Comparison of ENCODE assay signal across 7 cellular contexts in the genomic region with DNA sequence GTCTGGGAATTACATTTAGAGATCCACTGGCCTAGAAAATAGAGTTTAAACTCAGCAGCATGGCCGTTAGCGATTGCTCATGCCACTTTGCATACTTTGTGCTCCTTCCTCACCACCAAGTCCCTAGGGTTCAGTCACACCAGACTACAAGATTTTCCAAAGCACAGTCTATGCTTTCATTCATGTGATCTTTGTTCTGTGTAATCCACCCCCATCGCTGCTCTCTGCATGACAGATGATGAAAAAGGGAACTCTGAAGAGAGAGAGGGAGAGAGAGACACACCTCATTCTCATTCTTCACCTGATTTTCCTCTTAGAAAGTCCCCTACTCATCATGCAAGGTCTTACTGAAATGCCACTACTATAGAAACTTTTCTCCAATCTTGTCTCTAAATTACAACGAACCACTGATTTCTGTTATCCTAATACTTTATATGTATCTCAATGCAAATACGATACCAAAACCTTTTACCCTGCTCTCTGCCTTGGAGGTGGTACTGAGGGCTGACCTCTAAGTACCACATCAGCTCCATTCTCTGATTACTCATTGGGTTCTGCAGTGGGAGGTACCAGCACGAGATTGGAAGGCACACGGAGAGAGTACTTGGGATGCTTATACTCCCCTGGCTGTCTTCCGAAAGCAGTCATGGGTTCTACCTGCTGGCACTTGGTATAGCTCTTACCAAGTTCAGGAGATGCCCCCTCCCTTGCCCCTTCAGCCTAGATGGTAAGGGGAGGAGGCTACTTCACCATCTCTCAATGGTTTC. TPM values are rescaled to one million over a fixed set of nuclear protein-coding genes. Genes with fewer than 3 reads are reported as not detected.
DNase-seq lines count a peak whose midpoint lies in the region; ATAC-seq and TF ChIP-seq lines count a peak whose summit lies in the region.

No MANE protein-coding gene starts in this region.

- H3K9me3 ChIP-seq in Caco-2, result peaks cover 6% of the 10 kb centered on the region; the same call in 1 of the 2 replicates
- peaks cover 0 to 1% (median 0%) of the 10 kb centered on the region in 3 donors for H3K9me3 ChIP-seq in gastroesophageal sphincter

- POLR2A ChIA-PET in Caco-2 (lab: Charles Lee), result no interaction called here

- no TSS peak for BruUV-seq in Caco-2 (replicated peaks; lab: Mats Ljungman, UMichigan)

- H3K9me3 Mint-ChIP-seq in T-helper 1 cell treated with Interleukin-12 subunit alpha and Interleukin-12 subunit beta and Interleukin-4 antibody, amounts not matched to agents 30 μg/mL and 1 μg/mL, for 36 hours, result peaks cover 6% of the 10 kb centered on the region
- H3K9me3 Mint-ChIP-seq in natural killer cell treated with Interleukin-12 subunit alpha and Interleukin-12 subunit beta and Interleukin-15 and Interleukin-18, amount 100 ng/mL, for 72 hours, result peaks cover 3% of the 10 kb centered on the region
- H3K9me3 Mint-ChIP-seq in Caco-2 (ENCODE audit: unreplicated experiment), result peaks cover 5% of the 10 kb centered on the region

- no peaks in the 10 kb centered on the region for H3K27me3 ChIP-seq in Caco-2 (replicated peaks; ENCODE audit: control insufficient read depth, insufficient read depth, low read length)
- H3K27me3 ChIP-seq in gastroesophageal sphincter, result no peaks in the 10 kb centered on the region

- H3K27ac ChIP-seq in gastroesophageal sphincter, result no peak overlapping the region

- TF ChIP-seq POLR2A in gastroesophageal sphincter (IDR thresholded peaks at IDR 0.05), result no peak

- H3K4me3 ChIP-seq in Caco-2 (ENCODE audit: low read depth, low read length) (no peak overlapping the region), gastroesophageal sphincter (no peak overlapping the region)

- peaks cover 53% of the 10 kb centered on the region for H3K4me1 Mint-ChIP-seq in T-helper 1 cell treated with Interleukin-12 subunit alpha and Interleukin-12 subunit beta and Interleukin-4 antibody, amounts not matched to agents 30 μg/mL and 1 μg/mL, for 36 hours (ENCODE audit: low read depth)
- peaks cover 40 to 53% of the 10 kb centered on the region in 2 donors for H3K4me1 Mint-ChIP-seq in natural killer cell treated with Interleukin-12 subunit alpha and Interleukin-12 subunit beta and Interleukin-15 and Interleukin-18, amount 100 ng/mL, for 72 hours (ENCODE audit: low read depth in 2 of 2)
- peaks cover 6% of the 10 kb centered on the region for H3K4me1 Mint-ChIP-seq in Caco-2 (ENCODE audit: low read depth, unreplicated experiment)

- H3K36me3 ChIP-seq in Caco-2 (ENCODE audit: control insufficient read depth, insufficient read depth, low read length), result no peaks in the 10 kb centered on the region
- peaks cover 0 to 29% of the 10 kb centered on the region in 2 donors for H3K36me3 ChIP-seq in gastroesophageal sphincter

- peak overlapping the region; percentile 17 for H3K27ac Mint-ChIP-seq in T-helper 1 cell treated with Interleukin-12 subunit alpha and Interleukin-12 subunit beta and Interleukin-4 antibody, amounts not matched to agents 30 μg/mL and 1 μg/mL, for 36 hours
- peak overlapping the region; percentile 97 to 98 for H3K27ac Mint-ChIP-seq in natural killer cell treated with Interleukin-12 subunit alpha and Interleukin-12 subunit beta and Interleukin-15 and Interleukin-18, amount 100 ng/mL, for 72 hours
- no peak overlapping the region for H3K27ac Mint-ChIP-seq in Caco-2 (ENCODE audit: unreplicated experiment)

- no peaks in the 10 kb centered on the region for H3K27me3 Mint-ChIP-seq in T-helper 1 cell treated with Interleukin-12 subunit alpha and Interleukin-12 subunit beta and Interleukin-4 antibody, amounts not matched to agents 30 μg/mL and 1 μg/mL, for 36 hours (ENCODE audit: low read depth)
- H3K27me3 Mint-ChIP-seq in natural killer cell treated with Interleukin-12 subunit alpha and Interleukin-12 subunit beta and Interleukin-15 and Interleukin-18, amount 100 ng/mL, for 72 hours, result no peaks in the 10 kb centered on the region
- no peaks in the 10 kb centered on the region for H3K27me3 Mint-ChIP-seq in Caco-2 (ENCODE audit: insufficient read depth, unreplicated experiment)

- DNase-seq in natural killer cell treated with Interleukin-12 subunit alpha and Interleukin-12 subunit beta and Interleukin-15 and Interleukin-18, amount 100 ng/mL, for 72 hours (ENCODE audit: low spot score), result no peak
- DNase-seq in Caco-2, result no peak
- DNase-seq in kidney glomerular epithelial cell (lab: John Stamatoyannopoulos, UW), result no peak

- CTCF ChIA-PET in Caco-2 (lab: Charles Lee), result no interaction called here

- H3K36me3 Mint-ChIP-seq in T-helper 1 cell treated with Interleukin-12 subunit alpha and Interleukin-12 subunit beta and Interleukin-4 antibody, amounts not matched to agents 30 μg/mL and 1 μg/mL, for 36 hours (ENCODE audit: low read depth), result peaks cover 36% of the 10 kb centered on the region
- peaks cover 24% of the 10 kb centered on the region for H3K36me3 Mint-ChIP-seq in natural killer cell treated with Interleukin-12 subunit alpha and Interleukin-12 subunit beta and Interleukin-15 and Interleukin-18, amount 100 ng/mL, for 72 hours
- peaks cover 4% of the 10 kb centered on the region for H3K36me3 Mint-ChIP-seq in Caco-2 (ENCODE audit: insufficient read depth, unreplicated experiment)

- no peak for TF ChIP-seq CTCF in Caco-2 (IDR thresholded peaks at IDR 0.05; ENCODE audit: insufficient read depth in 1 of 2, low read depth in 1 of 2, low read length in 1 of 2, severe bottlenecking in 1 of 2, unreplicated experiment in 1 of 2)
- TF ChIP-seq CTCF in gastroesophageal sphincter (IDR thresholded peaks at IDR 0.05), result no peak

- no peak for TF ChIP-seq EP300 in gastroesophageal sphincter (IDR thresholded peaks at IDR 0.05)

- H3K4me1 ChIP-seq in Caco-2, result no peaks in the 10 kb centered on the region
- peaks cover 0 to 19% (median 0%) of the 10 kb centered on the region in 3 donors for H3K4me1 ChIP-seq in gastroesophageal sphincter

- ATAC-seq in GM19023 (IDR thresholded peaks at IDR 0.05; ENCODE audit: unreplicated experiment), result peak; percentile 88
- peak; percentile 80 for ATAC-seq in HG02840 (IDR thresholded peaks at IDR 0.05; ENCODE audit: low FRiP score, unreplicated experiment)
- ATAC-seq in natural killer cell treated with Interleukin-12 subunit alpha and Interleukin-12 subunit beta and Interleukin-15 and Interleukin-18, amount 100 ng/mL, for 72 hours, result no peak
- ATAC-seq in gastroesophageal sphincter, result no peak

- WGBS in gastroesophageal sphincter (ENCODE audit: low coverage in 1 of 2), 2 donors, result 72 to 77% methylated on average over 5 to 8 of the region's 8 CpGs

- H3K4me3 Mint-ChIP-seq in T-helper 1 cell treated with Interleukin-12 subunit alpha and Interleukin-12 subunit beta and Interleukin-4 antibody, amounts not matched to agents 30 μg/mL and 1 μg/mL, for 36 hours, result no peak overlapping the region
- H3K4me3 Mint-ChIP-seq in natural killer cell treated with Interleukin-12 subunit alpha and Interleukin-12 subunit beta and Interleukin-15 and Interleukin-18, amount 100 ng/mL, for 72 hours, result peak overlapping the region; percentile 0
- H3K4me3 Mint-ChIP-seq in Caco-2 (ENCODE audit: unreplicated experiment), result no peak overlapping the region

- intact Hi-C loops in Caco-2 (cut with micrococcal nuclease; ENCODE audit: unreplicated experiment), result no loop called here

RNA-seq across cellular contexts. Expression of a gene that starts 1.1 kb away (rescaled TPM):
- 10 to 100 TPM; 49.6 to 72.9 TPM for total RNA-seq in natural killer cell treated with Interleukin-12 subunit alpha and Interleukin-12 subunit beta and Interleukin-15 and Interleukin-18, amount 100 ng/mL, for 72 hours
- total RNA-seq in Caco-2 (2022) (0.07 TPM in 1 of 2 replicates, not detected in the other), gastroesophageal sphincter (1 to 10 TPM in 2 of 4 donors, under 1 TPM in 1, not detected in 1; 0.42 to 2.7 (median 1.1) TPM)

RNA-seq across cellular contexts. Expression of a gene that starts 12.2 kb away (rescaled TPM):
- total RNA-seq in natural killer cell treated with Interleukin-12 subunit alpha and Interleukin-12 subunit beta and Interleukin-15 and Interleukin-18, amount 100 ng/mL, for 72 hours, result 100 to 1,000 TPM in 1 of 2 donors, 10 to 100 TPM in 1; 56.4 to 110 TPM
- 17.3 and 21.9 TPM in 2 replicates for total RNA-seq in Caco-2 (2022)
- total RNA-seq in gastroesophageal sphincter, result 10 to 100 TPM; 23.7 to 24.6 (median 24.2) TPM

RNA-seq across cellular contexts. Expression of a gene that starts 12.3 kb away (rescaled TPM):
- total RNA-seq in natural killer cell treated with Interleukin-12 subunit alpha and Interleukin-12 subunit beta and Interleukin-15 and Interleukin-18, amount 100 ng/mL, for 72 hours, result 10 to 100 TPM; 45.5 to 61.7 TPM
- total RNA-seq in Caco-2 (2022) (15.8 and 16.1 TPM in 2 replicates), gastroesophageal sphincter (10 to 100 TPM; 21.0 to 28.6 (median 24.0) TPM)

Comparison
In these comparisons a context has a peak if more than half of its experiments do, and no peak if none do; other contexts are left out.
1. ATAC-seq: peak in GM19023 (single experiment) and HG02840 (single experiment); none in natural killer cell treated with Interleukin-12 subunit alpha and Interleukin-12 subunit beta and Interleukin-15 and Interleukin-18, amount 100 ng/mL, for 72 hours (0 of 2) and gastroesophageal sphincter (single experiment).
2. RNA of a gene that starts 1.1 kb away (total RNA-seq): 49.6 to 72.9 TPM in natural killer cell treated with Interleukin-12 subunit alpha and Interleukin-12 subunit beta and Interleukin-15 and Interleukin-18, amount 100 ng/mL, for 72 hours; 0.42 to 2.7 TPM in gastroesophageal sphincter and 0.07 TPM in Caco-2; every median in the first group is over 10 times any median in the second.